In the genomic region with DNA sequence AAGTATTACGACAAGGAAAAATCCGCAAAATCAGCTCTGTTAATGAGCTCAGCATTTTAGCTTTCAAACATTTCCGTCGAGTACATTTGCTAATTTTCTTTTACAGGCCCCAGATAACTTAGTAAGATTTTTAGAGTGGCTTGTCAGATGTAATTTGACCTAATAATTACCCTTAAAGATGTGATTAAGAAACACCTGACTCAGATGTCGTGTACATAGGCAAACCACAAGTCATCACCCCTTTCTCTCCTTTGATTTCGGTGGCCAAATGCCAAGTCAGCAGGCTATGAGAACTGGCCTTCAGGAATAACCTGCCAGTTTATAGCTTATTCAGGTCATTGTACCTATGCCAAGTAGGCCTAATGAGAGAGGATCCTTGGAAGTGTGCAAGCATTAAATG, we compare ENCODE assay signal across 12 cellular contexts.
DNase-seq lines count a peak whose midpoint lies in the region; ATAC-seq and TF ChIP-seq lines count a peak whose summit lies in the region.
"Had no signal": no experiment of that assay in that cellular context is flagged by ENCODE, and none has a peak within 500 bp of the region (broad histone marks: within the 10 kb centered on the region; RNA-seq: fewer than 3 reads in every experiment).

No MANE protein-coding gene starts in this region.

- no peaks in the 10 kb centered on the region for H3K79me2 ChIP-seq in ACC112 (ENCODE audit: control insufficient read depth, insufficient read depth, low read length, unreplicated experiment)

- peaks cover 33% of the 10 kb centered on the region for H3K4me1 ChIP-seq in ACC112 (ENCODE audit: control insufficient read depth, insufficient read depth, low read length, unreplicated experiment)
- H3K4me1 ChIP-seq in SJSA1 (replicated peaks): peaks cover 20% of the 10 kb centered on the region
- peaks cover 0 to 6% of the 10 kb centered on the region in 2 donors for H3K4me1 ChIP-seq in right atrium auricular region
- H3K4me1 ChIP-seq: BLaER1 treated with 17β-estradiol and CSF1 and Interleukin-3, amounts not matched to agents 10 nM and 100 nM had no signal

- DNase-seq in NCI-H1105 (lab: John Stamatoyannopoulos, UW) (peak; percentile 70), SJSA1 (ENCODE audit: low read depth in 1 of 2, low spot score in 2 of 2) (no peak), right atrium auricular region (ENCODE audit: low spot score) (no peak), ureter (ENCODE audit: low spot score) (no peak), hypothalamus (lab: John Stamatoyannopoulos, UW) (no peak), islet precursor cell (no peak)
- DNase-seq: activated CD4-positive, alpha-beta memory T cell treated with anti-CD3 and anti-CD28 coated beads for 36 hours; cortex of kidney; NCI-H187 treated with DMSO at 0.1 percent for 48 hours had no signal

- H3K27me3 ChIP-seq in ACC112 (ENCODE audit: insufficient read depth, low read length) (no peaks in the 10 kb centered on the region), SJSA1 (replicated peaks) (no peaks in the 10 kb centered on the region), right atrium auricular region (no peaks in the 10 kb centered on the region)
- H3K27me3 ChIP-seq: BLaER1 treated with 17β-estradiol and CSF1 and Interleukin-3, amounts not matched to agents 10 nM and 100 nM had no signal

- ATAC-seq in HG03139 (IDR thresholded peaks at IDR 0.05; ENCODE audit: unreplicated experiment): no peak

- no peak for TF ChIP-seq CTCF in right atrium auricular region (IDR thresholded peaks at IDR 0.05)

- H3K4me3 ChIP-seq in ACC112 (ENCODE audit: low read depth, low read length) (no peak overlapping the region), SJSA1 (no peak overlapping the region), right atrium auricular region (no peak overlapping the region)
- H3K4me3 ChIP-seq: BLaER1 treated with 17β-estradiol and CSF1 and Interleukin-3, amounts not matched to agents 10 nM and 100 nM had no signal

- H3K27ac ChIP-seq in ACC112 (ENCODE audit: low read depth, low read length) (peak overlapping the region; percentile 64), SJSA1 (peak overlapping the region; percentile 15; the same call in 1 of the 2 replicates), right atrium auricular region (peak overlapping the region; percentile 24 to 66)
- H3K27ac ChIP-seq: BLaER1 treated with 17β-estradiol and CSF1 and Interleukin-3, amounts not matched to agents 10 nM and 100 nM had no signal

- no peaks in the 10 kb centered on the region for H3K9me3 ChIP-seq in SJSA1 (replicated peaks)
- H3K9me3 ChIP-seq in right atrium auricular region: no peaks in the 10 kb centered on the region
- H3K9me3 ChIP-seq: BLaER1 treated with 17β-estradiol and CSF1 and Interleukin-3, amounts not matched to agents 10 nM and 100 nM had no signal

- no peak overlapping the region for H2AFZ ChIP-seq in ACC112 (ENCODE audit: low read length, unreplicated experiment)

- H3K36me3 ChIP-seq in ACC112 (ENCODE audit: insufficient read depth, low read length): no peaks in the 10 kb centered on the region
- no peaks in the 10 kb centered on the region for H3K36me3 ChIP-seq in SJSA1
- H3K36me3 ChIP-seq in right atrium auricular region: no peaks in the 10 kb centered on the region
- H3K36me3 ChIP-seq: BLaER1 treated with 17β-estradiol and CSF1 and Interleukin-3, amounts not matched to agents 10 nM and 100 nM had no signal
